ENCODE assay signal across 16 cellular contexts in genomic region chr3:124272611-124273151, GRCh38.
A peak's percentile ranks its signal among the peaks of the same experiment; 100 is the strongest.
DNase-seq lines count a peak whose midpoint lies in the region; ATAC-seq, FAIRE-seq and TF ChIP-seq lines count a peak whose summit lies in the region.
"Had no signal": no experiment of that assay in that cellular context is flagged by ENCODE, and none has a peak within 500 bp of the region (broad histone marks: within the 10 kb centered on the region; RNA-seq: fewer than 3 reads in every experiment).

No MANE protein-coding gene starts in this region.

- 74% methylated on average over 6 of the region's 6 CpGs for WGBS in mammary epithelial cell (ENCODE audit: low coverage, missing lambda C conversion rate)
- WGBS in upper lobe of left lung, 2 donors, result 77 to 81% methylated on average over 6 of the region's 6 CpGs

- H3K79me2 ChIP-seq in mammary epithelial cell (ENCODE audit: insufficient read depth, low read length) (no peaks in the 10 kb centered on the region), endothelial cell of umbilical vein (ENCODE audit: control insufficient read depth, insufficient read depth, low read length) (no peaks in the 10 kb centered on the region)

- H3K4me3 ChIP-seq in breast epithelium, result no peak overlapping the region
- H3K4me3 ChIP-seq in mammary epithelial cell (replicated peaks in 1 of 3; ENCODE audit: insufficient read depth in 1 of 3, low read depth in 2 of 3, low read length in 3 of 3), result no peak overlapping the region
- H3K4me3 ChIP-seq in endothelial cell of umbilical vein (replicated peaks in 1 of 3; ENCODE audit: insufficient read depth in 1 of 3, low read depth in 1 of 3, low read length in 3 of 3), result no peak overlapping the region
- no peak overlapping the region for H3K4me3 ChIP-seq in upper lobe of left lung
- H3K4me3 ChIP-seq: adrenal gland had no signal

- BruUV-seq in mammary epithelial cell (replicated peaks; lab: Mats Ljungman, UMichigan) (no TSS peak), endothelial cell of umbilical vein (replicated peaks; lab: Mats Ljungman, UMichigan) (no TSS peak)

- no peak for TF ChIP-seq CTCF in breast epithelium (IDR thresholded peaks at IDR 0.05)
- no peak for TF ChIP-seq CTCF in mammary epithelial cell (conservative IDR thresholded peaks at IDR 0.05 in 1 of 2, IDR thresholded peaks at IDR 0.05 in 1 of 2; ENCODE audit: extremely low read depth in 1 of 2, insufficient read depth in 1 of 2, low read depth in 1 of 2, low read length in 2 of 2)
- no peak for TF ChIP-seq CTCF in endothelial cell of umbilical vein (IDR thresholded peaks at IDR 0.05; ENCODE audit: extremely low read depth in 1 of 2, insufficient read depth in 1 of 2, low read depth in 1 of 2, low read length in 2 of 2)
- no peak for TF ChIP-seq CTCF in neural crest cell (conservative IDR thresholded peaks at IDR 0.05)
- no peak for TF ChIP-seq CTCF in upper lobe of left lung (IDR thresholded peaks at IDR 0.05)

- in situ Hi-C loops in mammary epithelial cell (cut with MboI; ENCODE audit: low sequenced_read_pairs in 2 of 2), result no loop called here

- no peaks in the 10 kb centered on the region for H3K27me3 Mint-ChIP-seq in neural crest cell (ENCODE audit: low read depth)

- POLR2A ChIA-PET in endothelial cell of umbilical vein (lab: Charles Lee), result no interaction called here

- H3K9me1 ChIP-seq in endothelial cell of umbilical vein (replicated peaks; ENCODE audit: control insufficient read depth, extremely low read depth, insufficient read depth, low read length), result no peaks in the 10 kb centered on the region

- no peaks in the 10 kb centered on the region for H3K9me3 Mint-ChIP-seq in neural crest cell

- no peak for TF ChIP-seq EP300 in upper lobe of left lung (IDR thresholded peaks at IDR 0.05)

- peak overlapping the region; percentile 87 for H3K27ac Mint-ChIP-seq in neural crest cell (ENCODE audit: unreplicated experiment)

- H3K9ac ChIP-seq in mammary epithelial cell (ENCODE audit: insufficient read depth, low read length), result no peak overlapping the region
- H3K9ac ChIP-seq in endothelial cell of umbilical vein (replicated peaks; ENCODE audit: extremely low read depth, insufficient read depth, low read length), result no peak overlapping the region

- peaks cover 3 to 5% of the 10 kb centered on the region in 2 donors for H3K4me1 ChIP-seq in breast epithelium
- peaks cover 8% of the 10 kb centered on the region for H3K4me1 ChIP-seq in mammary epithelial cell (ENCODE audit: insufficient read depth, low read length)
- H3K4me1 ChIP-seq in endothelial cell of umbilical vein (ENCODE audit: control insufficient read depth, extremely low read depth, insufficient read depth, low read length), result peaks cover 32% of the 10 kb centered on the region
- peaks cover 26 to 47% (median 36%) of the 10 kb centered on the region in 4 donors for H3K4me1 ChIP-seq in upper lobe of left lung

- TF ChIP-seq POLR2A in breast epithelium (IDR thresholded peaks at IDR 0.05) (no peak), endothelial cell of umbilical vein (IDR thresholded peaks at IDR 0.05; ENCODE audit: low read depth, low read length) (no peak), upper lobe of left lung (IDR thresholded peaks at IDR 0.05) (no peak)

- H3K36me3 Mint-ChIP-seq in neural crest cell (ENCODE audit: low read depth), result no peaks in the 10 kb centered on the region

- H3K9me3 ChIP-seq in breast epithelium (no peaks in the 10 kb centered on the region), mammary epithelial cell (replicated peaks; ENCODE audit: insufficient read depth, low read length) (no peaks in the 10 kb centered on the region), endothelial cell of umbilical vein (replicated peaks; ENCODE audit: control insufficient read depth, insufficient read depth, low read length) (no peaks in the 10 kb centered on the region), upper lobe of left lung (no peaks in the 10 kb centered on the region)
- H3K9me3 ChIP-seq: adrenal gland had no signal

- H3K4me2 ChIP-seq in mammary epithelial cell (ENCODE audit: insufficient read depth, low read depth, low read length) (no peak overlapping the region), endothelial cell of umbilical vein (ENCODE audit: insufficient read depth, low read length) (no peak overlapping the region)

- H2AFZ ChIP-seq in mammary epithelial cell (ENCODE audit: low read depth, low read length) (no peak overlapping the region), endothelial cell of umbilical vein (ENCODE audit: low read depth, low read length) (no peak overlapping the region)

- CTCF ChIA-PET in mammary epithelial cell (lab: Charles Lee; ENCODE audit: low non-redundant PET) (no interaction called here), endothelial cell of umbilical vein (lab: Charles Lee) (interaction anchor here (1.0 to 1.3 kb wide), 3 partner anchors 9 to 193 kb away, joined by 3 to 8 read pairs (median 3); no protein-coding TSS in a partner anchor)

- peaks cover 47% of the 10 kb centered on the region for H3K4me1 Mint-ChIP-seq in neural crest cell

- no peaks in the 10 kb centered on the region for H3K27me3 ChIP-seq in breast epithelium
- H3K27me3 ChIP-seq in mammary epithelial cell (ENCODE audit: insufficient read depth, low read length), result no peaks in the 10 kb centered on the region
- H3K27me3 ChIP-seq in endothelial cell of umbilical vein (ENCODE audit: control insufficient read depth in 2 of 2, insufficient read depth in 2 of 2, low read length in 2 of 2), result no peaks in the 10 kb centered on the region
- no peaks in the 10 kb centered on the region for H3K27me3 ChIP-seq in upper lobe of left lung
- H3K27me3 ChIP-seq: adrenal gland had no signal

- no peaks in the 10 kb centered on the region for H3K36me3 ChIP-seq in breast epithelium
- H3K36me3 ChIP-seq in mammary epithelial cell (ENCODE audit: insufficient read depth, low read length), result no peaks in the 10 kb centered on the region
- no peaks in the 10 kb centered on the region for H3K36me3 ChIP-seq in endothelial cell of umbilical vein (ENCODE audit: control insufficient read depth in 2 of 2, extremely low read depth in 1 of 2, insufficient read depth in 2 of 2, low read length in 2 of 2)
- H3K36me3 ChIP-seq in upper lobe of left lung, result no peaks in the 10 kb centered on the region
- H3K36me3 ChIP-seq: adrenal gland had no signal

- H3K4me3 Mint-ChIP-seq in neural crest cell, result no peak overlapping the region

- DNase-seq in breast epithelium (ENCODE audit: low spot score in 2 of 2) (no peak), mammary epithelial cell (no peak), endothelial cell of umbilical vein (ENCODE audit: low read depth, low spot score) (peak; percentile 41), neural crest cell (ENCODE audit: low read depth, low spot score) (no peak), upper lobe of left lung (no peak), NCI-H2107 (lab: John Stamatoyannopoulos, UW) (no peak)
- DNase-seq: DMS 273 treated with DMSO at 0.1 percent for 48 hours; Kasumi-1; stimulated activated CD4-positive, alpha-beta T cell treated with anti-CD3 and anti-CD28 coated beads, Interleukin-2, amount 100 ng/mL, for 24 hours; stimulated activated naive CD4-positive, alpha-beta T cell treated with Interleukin-2 at 50 U/mL for 16 hours; WERI-Rb-1 had no signal

- no peak for FAIRE-seq in endothelial cell of umbilical vein (lab: Jason Lieb, UNC)
- FAIRE-seq: A204.1 had no signal

- ATAC-seq in upper lobe of left lung (ENCODE audit: low FRiP score in 2 of 2) (peak in 1 of 2 donors; percentile 11), GM18519 (IDR thresholded peaks at IDR 0.05; ENCODE audit: low FRiP score, unreplicated experiment) (no peak), GM21529 (IDR thresholded peaks at IDR 0.05; ENCODE audit: unreplicated experiment) (no peak)

- dilution Hi-C loops in mammary epithelial cell (cut with HindIII; ENCODE audit: low sequenced_read_pairs) (no loop called here), endothelial cell of umbilical vein (cut with MboI; ENCODE audit: extremely low pct_ligation_motif_present, low sequenced_read_pairs) (no loop called here)

- H4K20me1 ChIP-seq in mammary epithelial cell (ENCODE audit: insufficient read depth, low read length) (no peaks in the 10 kb centered on the region), endothelial cell of umbilical vein (replicated peaks; ENCODE audit: control insufficient read depth, extremely low read depth, insufficient read depth, low read length) (no peaks in the 10 kb centered on the region)

- H3K27ac ChIP-seq in breast epithelium (peak overlapping the region; percentile 7 to 73), mammary epithelial cell (ENCODE audit: insufficient read depth, low read depth, low read length) (no peak overlapping the region), endothelial cell of umbilical vein (ENCODE audit: insufficient read depth, low read depth, low read length) (no peak overlapping the region), upper lobe of left lung (peak overlapping the region; percentile 4 to 90 (median 52))
- H3K27ac ChIP-seq: RWPE1, WERI-Rb-1 had no signal

- intact Hi-C loops in breast epithelium (cut with DNase I; ENCODE audit: low total_unique reads), result no loop called here
- intact Hi-C loops in mammary epithelial cell (cut with micrococcal nuclease), result no loop called here
- intact Hi-C loops in endothelial cell of umbilical vein (cut with micrococcal nuclease), result no loop called here

TF ChIP-seq in endothelial cell of umbilical vein, 7 proteins besides CTCF, POLR2A, EP300 and RAD21:
- no peak for TF ChIP-seq EZH2 (IDR thresholded peaks at IDR 0.05; ENCODE audit: borderline replicate concordance, low read depth, low read length, severe bottlenecking)
- peak; percentile 29 for TF ChIP-seq FOS (IDR thresholded peaks at IDR 0.05; ENCODE audit: borderline replicate concordance, insufficient read depth, low read length)

Comparison
In these comparisons a context has a peak if more than half of its experiments do, and no peak if none do; other contexts are left out.
1. H3K27ac ChIP-seq: peak in breast epithelium (2 of 2) and upper lobe of left lung (4 of 4); none in mammary epithelial cell (single experiment) and endothelial cell of umbilical vein (single experiment).